In the genomic region with DNA sequence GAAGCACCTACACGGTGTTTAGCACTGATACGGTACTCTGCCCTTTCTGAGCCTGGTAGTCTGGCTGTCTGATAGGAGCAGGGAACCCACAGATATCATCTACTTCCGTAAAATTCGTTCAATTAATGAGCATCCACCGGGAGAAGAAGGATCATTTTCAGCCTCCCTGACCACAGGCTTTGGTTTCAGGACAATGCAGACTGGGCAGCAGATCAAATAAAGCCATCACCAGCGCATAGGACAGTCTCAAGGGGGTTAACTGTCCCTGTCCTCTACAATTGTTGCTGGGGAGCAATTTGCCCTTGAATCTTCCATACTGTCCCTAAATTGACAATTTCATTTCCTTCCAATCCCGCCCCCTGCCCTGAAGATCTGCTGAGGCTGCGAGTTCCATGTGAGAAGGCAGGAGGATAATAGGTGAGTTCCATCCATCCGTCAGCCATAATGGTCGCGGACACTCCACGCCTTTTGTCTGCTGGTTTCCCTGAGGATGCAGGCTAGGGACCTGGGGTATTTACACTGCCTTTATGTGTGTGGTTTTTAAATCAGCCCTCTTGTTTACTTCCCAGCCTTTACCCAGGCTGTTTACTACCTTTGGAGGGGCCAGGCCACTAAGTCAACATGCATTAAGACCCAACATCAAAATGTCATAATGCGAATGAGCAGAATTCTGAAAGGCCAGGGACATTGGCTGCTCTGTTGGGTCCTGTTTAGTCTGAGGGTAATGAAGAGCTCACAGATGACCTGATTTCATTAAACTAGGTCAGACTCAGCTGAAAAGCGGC, we compare ENCODE assay signal across 2 cellular contexts.
TF ChIP-seq lines count a peak whose summit lies in the region.

No MANE protein-coding gene starts in this region.

TF ChIP-seq in GM23338, 12 proteins besides CTCF, POLR2A, EP300 and RAD21:
- TF ChIP-seq, protein P1, sequence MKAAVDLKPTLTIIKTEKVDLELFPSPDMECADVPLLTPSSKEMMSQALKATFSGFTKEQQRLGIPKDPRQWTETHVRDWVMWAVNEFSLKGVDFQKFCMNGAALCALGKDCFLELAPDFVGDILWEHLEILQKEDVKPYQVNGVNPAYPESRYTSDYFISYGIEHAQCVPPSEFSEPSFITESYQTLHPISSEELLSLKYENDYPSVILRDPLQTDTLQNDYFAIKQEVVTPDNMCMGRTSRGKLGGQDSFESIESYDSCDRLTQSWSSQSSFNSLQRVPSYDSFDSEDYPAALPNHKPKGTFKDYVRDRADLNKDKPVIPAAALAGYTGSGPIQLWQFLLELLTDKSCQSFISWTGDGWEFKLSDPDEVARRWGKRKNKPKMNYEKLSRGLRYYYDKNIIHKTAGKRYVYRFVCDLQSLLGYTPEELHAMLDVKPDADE (IDR thresholded peaks at IDR 0.05) = no peak
- TF ChIP-seq, protein P2, sequence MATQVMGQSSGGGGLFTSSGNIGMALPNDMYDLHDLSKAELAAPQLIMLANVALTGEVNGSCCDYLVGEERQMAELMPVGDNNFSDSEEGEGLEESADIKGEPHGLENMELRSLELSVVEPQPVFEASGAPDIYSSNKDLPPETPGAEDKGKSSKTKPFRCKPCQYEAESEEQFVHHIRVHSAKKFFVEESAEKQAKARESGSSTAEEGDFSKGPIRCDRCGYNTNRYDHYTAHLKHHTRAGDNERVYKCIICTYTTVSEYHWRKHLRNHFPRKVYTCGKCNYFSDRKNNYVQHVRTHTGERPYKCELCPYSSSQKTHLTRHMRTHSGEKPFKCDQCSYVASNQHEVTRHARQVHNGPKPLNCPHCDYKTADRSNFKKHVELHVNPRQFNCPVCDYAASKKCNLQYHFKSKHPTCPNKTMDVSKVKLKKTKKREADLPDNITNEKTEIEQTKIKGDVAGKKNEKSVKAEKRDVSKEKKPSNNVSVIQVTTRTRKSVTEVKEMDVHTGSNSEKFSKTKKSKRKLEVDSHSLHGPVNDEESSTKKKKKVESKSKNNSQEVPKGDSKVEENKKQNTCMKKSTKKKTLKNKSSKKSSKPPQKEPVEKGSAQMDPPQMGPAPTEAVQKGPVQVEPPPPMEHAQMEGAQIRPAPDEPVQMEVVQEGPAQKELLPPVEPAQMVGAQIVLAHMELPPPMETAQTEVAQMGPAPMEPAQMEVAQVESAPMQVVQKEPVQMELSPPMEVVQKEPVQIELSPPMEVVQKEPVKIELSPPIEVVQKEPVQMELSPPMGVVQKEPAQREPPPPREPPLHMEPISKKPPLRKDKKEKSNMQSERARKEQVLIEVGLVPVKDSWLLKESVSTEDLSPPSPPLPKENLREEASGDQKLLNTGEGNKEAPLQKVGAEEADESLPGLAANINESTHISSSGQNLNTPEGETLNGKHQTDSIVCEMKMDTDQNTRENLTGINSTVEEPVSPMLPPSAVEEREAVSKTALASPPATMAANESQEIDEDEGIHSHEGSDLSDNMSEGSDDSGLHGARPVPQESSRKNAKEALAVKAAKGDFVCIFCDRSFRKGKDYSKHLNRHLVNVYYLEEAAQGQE (IDR thresholded peaks at IDR 0.05; ENCODE audit: unreplicated experiment) = no peak
- no peak for TF ChIP-seq POLR2AphosphoS5 (IDR thresholded peaks at IDR 0.05; ENCODE audit: low read depth)
- TF ChIP-seq, protein P3, sequence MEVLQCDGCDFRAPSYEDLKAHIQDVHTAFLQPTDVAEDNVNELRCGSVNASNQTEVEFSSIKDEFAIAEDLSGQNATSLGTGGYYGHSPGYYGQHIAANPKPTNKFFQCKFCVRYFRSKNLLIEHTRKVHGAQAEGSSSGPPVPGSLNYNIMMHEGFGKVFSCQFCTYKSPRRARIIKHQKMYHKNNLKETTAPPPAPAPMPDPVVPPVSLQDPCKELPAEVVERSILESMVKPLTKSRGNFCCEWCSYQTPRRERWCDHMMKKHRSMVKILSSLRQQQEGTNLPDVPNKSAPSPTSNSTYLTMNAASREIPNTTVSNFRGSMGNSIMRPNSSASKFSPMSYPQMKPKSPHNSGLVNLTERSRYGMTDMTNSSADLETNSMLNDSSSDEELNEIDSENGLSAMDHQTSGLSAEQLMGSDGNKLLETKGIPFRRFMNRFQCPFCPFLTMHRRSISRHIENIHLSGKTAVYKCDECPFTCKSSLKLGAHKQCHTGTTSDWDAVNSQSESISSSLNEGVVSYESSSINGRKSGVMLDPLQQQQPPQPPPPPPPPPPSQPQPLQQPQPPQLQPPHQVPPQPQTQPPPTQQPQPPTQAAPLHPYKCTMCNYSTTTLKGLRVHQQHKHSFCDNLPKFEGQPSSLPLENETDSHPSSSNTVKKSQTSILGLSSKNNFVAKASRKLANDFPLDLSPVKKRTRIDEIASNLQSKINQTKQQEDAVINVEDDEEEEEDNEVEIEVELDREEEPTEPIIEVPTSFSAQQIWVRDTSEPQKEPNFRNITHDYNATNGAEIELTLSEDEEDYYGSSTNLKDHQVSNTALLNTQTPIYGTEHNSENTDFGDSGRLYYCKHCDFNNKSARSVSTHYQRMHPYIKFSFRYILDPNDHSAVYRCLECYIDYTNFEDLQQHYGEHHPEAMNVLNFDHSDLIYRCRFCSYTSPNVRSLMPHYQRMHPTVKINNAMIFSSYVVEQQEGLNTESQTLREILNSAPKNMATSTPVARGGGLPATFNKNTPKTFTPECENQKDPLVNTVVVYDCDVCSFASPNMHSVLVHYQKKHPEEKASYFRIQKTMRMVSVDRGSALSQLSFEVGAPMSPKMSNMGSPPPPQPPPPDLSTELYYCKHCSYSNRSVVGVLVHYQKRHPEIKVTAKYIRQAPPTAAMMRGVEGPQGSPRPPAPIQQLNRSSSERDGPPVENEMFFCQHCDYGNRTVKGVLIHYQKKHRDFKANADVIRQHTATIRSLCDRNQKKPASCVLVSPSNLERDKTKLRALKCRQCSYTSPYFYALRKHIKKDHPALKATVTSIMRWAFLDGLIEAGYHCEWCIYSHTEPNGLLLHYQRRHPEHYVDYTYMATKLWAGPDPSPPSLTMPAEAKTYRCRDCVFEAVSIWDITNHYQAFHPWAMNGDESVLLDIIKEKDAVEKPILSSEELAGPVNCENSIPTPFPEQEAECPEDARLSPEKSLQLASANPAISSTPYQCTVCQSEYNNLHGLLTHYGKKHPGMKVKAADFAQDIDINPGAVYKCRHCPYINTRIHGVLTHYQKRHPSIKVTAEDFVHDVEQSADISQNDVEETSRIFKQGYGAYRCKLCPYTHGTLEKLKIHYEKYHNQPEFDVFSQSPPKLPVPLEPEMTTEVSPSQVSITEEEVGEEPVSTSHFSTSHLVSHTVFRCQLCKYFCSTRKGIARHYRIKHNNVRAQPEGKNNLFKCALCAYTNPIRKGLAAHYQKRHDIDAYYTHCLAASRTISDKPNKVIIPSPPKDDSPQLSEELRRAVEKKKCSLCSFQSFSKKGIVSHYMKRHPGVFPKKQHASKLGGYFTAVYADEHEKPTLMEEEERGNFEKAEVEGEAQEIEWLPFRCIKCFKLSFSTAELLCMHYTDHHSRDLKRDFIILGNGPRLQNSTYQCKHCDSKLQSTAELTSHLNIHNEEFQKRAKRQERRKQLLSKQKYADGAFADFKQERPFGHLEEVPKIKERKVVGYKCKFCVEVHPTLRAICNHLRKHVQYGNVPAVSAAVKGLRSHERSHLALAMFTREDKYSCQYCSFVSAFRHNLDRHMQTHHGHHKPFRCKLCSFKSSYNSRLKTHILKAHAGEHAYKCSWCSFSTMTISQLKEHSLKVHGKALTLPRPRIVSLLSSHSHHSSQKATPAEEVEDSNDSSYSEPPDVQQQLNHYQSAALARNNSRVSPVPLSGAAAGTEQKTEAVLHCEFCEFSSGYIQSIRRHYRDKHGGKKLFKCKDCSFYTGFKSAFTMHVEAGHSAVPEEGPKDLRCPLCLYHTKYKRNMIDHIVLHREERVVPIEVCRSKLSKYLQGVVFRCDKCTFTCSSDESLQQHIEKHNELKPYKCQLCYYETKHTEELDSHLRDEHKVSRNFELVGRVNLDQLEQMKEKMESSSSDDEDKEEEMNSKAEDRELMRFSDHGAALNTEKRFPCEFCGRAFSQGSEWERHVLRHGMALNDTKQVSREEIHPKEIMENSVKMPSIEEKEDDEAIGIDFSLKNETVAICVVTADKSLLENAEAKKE (CRISPR knock-in tag; IDR thresholded peaks at IDR 0.05) = no peak
TF ChIP-seq in GM23338: peak in this region for 0.

TF ChIP-seq in H1, 55 proteins besides CTCF, POLR2A, EP300 and RAD21:
- no peak for TF ChIP-seq MAFK (IDR thresholded peaks at IDR 0.05; ENCODE audit: low read depth, low read length)
- TF ChIP-seq EZH2 (IDR thresholded peaks at IDR 0.05; ENCODE audit: low read depth, low read length, severe bottlenecking) = no peak
- no peak for TF ChIP-seq YY1 (IDR thresholded peaks at IDR 0.05; ENCODE audit: low read depth, low read length)
